26 cellular contexts compared by ENCODE assay signal in genomic region chr1:233834609-233835008, GRCh38.
DNase-seq lines count a peak whose midpoint lies in the region; ATAC-seq, FAIRE-seq and TF ChIP-seq lines count a peak whose summit lies in the region.
"Had no signal": no experiment of that assay in that cellular context is flagged by ENCODE, and none has a peak within 500 bp of the region (broad histone marks: within the 10 kb centered on the region; RNA-seq: fewer than 3 reads in every experiment).

No MANE protein-coding gene starts in this region.

- H3K27me3 ChIP-seq in endodermal cell (ENCODE audit: control insufficient read depth, insufficient read depth, low read length, poor library complexity, severe bottlenecking), result no peaks in the 10 kb centered on the region
- H3K27me3 ChIP-seq: BE2C, BLaER1 had no signal

- peaks cover 8% of the 10 kb centered on the region for H3K9me3 ChIP-seq in endodermal cell (ENCODE audit: control insufficient read depth, low read length)
- H3K9me3 ChIP-seq: BE2C had no signal

- ATAC-seq in WTC11, result no peak
- ATAC-seq: GM12878 had no signal

- H3K4me1 Mint-ChIP-seq in WTC11 (no peaks in the 10 kb centered on the region), endodermal cell (no peaks in the 10 kb centered on the region)
- H3K4me1 Mint-ChIP-seq: CD14-positive monocyte; CD4-positive, alpha-beta memory T cell; CD4-positive, CD25-positive, alpha-beta regulatory T cell; CD8-positive, alpha-beta memory T cell had no signal

- no peak for DNase-seq in RCC 7860 (ENCODE audit: low spot score)
- DNase-seq in WTC11 (ENCODE audit: low spot score), result no peak
- DNase-seq in kidney glomerular epithelial cell (lab: John Stamatoyannopoulos, UW), result no peak
- no peak for DNase-seq in endodermal cell
- no peak for DNase-seq in putamen (ENCODE audit: low spot score)
- no peak for DNase-seq in DMS53 treated with DMSO at 0.1 percent for 48 hours (lab: John Stamatoyannopoulos, UW; ENCODE audit: unreplicated experiment)
- DNase-seq: ACHN; BE2C; C1 segment of cervical spinal cord; CD4-positive, alpha-beta memory T cell; CD4-positive, CD25-positive, alpha-beta regulatory T cell; CD8-positive, alpha-beta memory T cell; COR-L47; DMS 273 treated with DMSO at 0.1 percent for 48 hours; DMS153; DMS53; DMS79 treated with DMSO at 0.1 percent for 48 hours; GDM1 had no signal

- no peak overlapping the region for H3K4me3 Mint-ChIP-seq in WTC11
- no peak overlapping the region for H3K4me3 Mint-ChIP-seq in endodermal cell
- H3K4me3 Mint-ChIP-seq: CD14-positive monocyte; CD4-positive, alpha-beta memory T cell; CD4-positive, CD25-positive, alpha-beta regulatory T cell; CD8-positive, alpha-beta memory T cell had no signal

- H3K9ac ChIP-seq in endodermal cell (ENCODE audit: extremely low read depth, low read length, poor library complexity, severe bottlenecking), result no peak overlapping the region
- H3K9ac ChIP-seq: BLaER1 had no signal

- no peak overlapping the region for H3K27ac ChIP-seq in endodermal cell (ENCODE audit: low read depth, low read length)
- H3K27ac ChIP-seq: 22Rv1, BLaER1 had no signal

- no peak overlapping the region for H3K27ac Mint-ChIP-seq in WTC11
- no peak overlapping the region for H3K27ac Mint-ChIP-seq in endodermal cell
- H3K27ac Mint-ChIP-seq: CD14-positive monocyte; CD4-positive, alpha-beta memory T cell; CD4-positive, CD25-positive, alpha-beta regulatory T cell; CD8-positive, alpha-beta memory T cell had no signal

- H3K9me3 Mint-ChIP-seq in WTC11 (peaks cover 19% of the 10 kb centered on the region), endodermal cell (no peaks in the 10 kb centered on the region)

- CTCF ChIA-PET in WTC11 (lab: Charles Lee), result no interaction called here

- WGBS in endodermal cell (ENCODE audit: insufficient coverage in 1 of 2, insufficient read length in 1 of 2), 2 experiments, result 100% methylated on average over 2 of the region's 2 CpGs; no CpG with 5 or more reads in 1 of the 2 experiments

- no peaks in the 10 kb centered on the region; the same call in 1 of the 2 replicates for H3K27me3 Mint-ChIP-seq in WTC11 (ENCODE audit: low read depth)
- no peaks in the 10 kb centered on the region for H3K27me3 Mint-ChIP-seq in endodermal cell (ENCODE audit: insufficient read depth)
- H3K27me3 Mint-ChIP-seq: CD4-positive, CD25-positive, alpha-beta regulatory T cell had no signal

- TF ChIP-seq CTCF in WTC11 (IDR thresholded peaks at IDR 0.05) (no peak), endodermal cell (conservative IDR thresholded peaks at IDR 0.05) (no peak)

- POLR2A ChIA-PET in WTC11 (lab: Charles Lee), result no interaction called here

- no peaks in the 10 kb centered on the region for H3K4me1 ChIP-seq in endodermal cell (ENCODE audit: control insufficient read depth, insufficient read depth, low read length)
- H3K4me1 ChIP-seq: BE2C, BLaER1 had no signal

- H3K36me3 ChIP-seq in endodermal cell (ENCODE audit: control insufficient read depth, insufficient read depth, low read length), result no peaks in the 10 kb centered on the region
- H3K36me3 ChIP-seq: BE2C, BLaER1 had no signal

- no peaks in the 10 kb centered on the region for H3K36me3 Mint-ChIP-seq in WTC11
- H3K36me3 Mint-ChIP-seq in endodermal cell (ENCODE audit: low read depth), result no peaks in the 10 kb centered on the region
- H3K36me3 Mint-ChIP-seq: CD14-positive monocyte; CD4-positive, alpha-beta memory T cell; CD4-positive, CD25-positive, alpha-beta regulatory T cell; CD8-positive, alpha-beta memory T cell had no signal

- FAIRE-seq in A204.1 (lab: Jason Lieb, UNC) (peak; percentile 67), RCC 7860 (lab: Jason Lieb, UNC) (peak; percentile 68), endometrium (lab: Jason Lieb, UNC) (peak; percentile 15)
- FAIRE-seq: GM12878, GM12892, GM18507 had no signal

- H3K4me3 ChIP-seq in endodermal cell (ENCODE audit: low read length), result no peak overlapping the region
- H3K4me3 ChIP-seq: BLaER1, GM12878 had no signal

TF ChIP-seq in WTC11, 78 proteins besides CTCF, POLR2A, EP300 and RAD21:
- TF ChIP-seq RORB (CRISPR knock-in tag; IDR thresholded peaks at IDR 0.05) (no peak), ZNF532 (CRISPR knock-in tag; IDR thresholded peaks at IDR 0.05; ENCODE audit: borderline replicate concordance) (no peak), HMGA2 (CRISPR knock-in tag; IDR thresholded peaks at IDR 0.05) (peak; percentile 93)
